1 cellular context compared by ENCODE assay signal in the genomic region with DNA sequence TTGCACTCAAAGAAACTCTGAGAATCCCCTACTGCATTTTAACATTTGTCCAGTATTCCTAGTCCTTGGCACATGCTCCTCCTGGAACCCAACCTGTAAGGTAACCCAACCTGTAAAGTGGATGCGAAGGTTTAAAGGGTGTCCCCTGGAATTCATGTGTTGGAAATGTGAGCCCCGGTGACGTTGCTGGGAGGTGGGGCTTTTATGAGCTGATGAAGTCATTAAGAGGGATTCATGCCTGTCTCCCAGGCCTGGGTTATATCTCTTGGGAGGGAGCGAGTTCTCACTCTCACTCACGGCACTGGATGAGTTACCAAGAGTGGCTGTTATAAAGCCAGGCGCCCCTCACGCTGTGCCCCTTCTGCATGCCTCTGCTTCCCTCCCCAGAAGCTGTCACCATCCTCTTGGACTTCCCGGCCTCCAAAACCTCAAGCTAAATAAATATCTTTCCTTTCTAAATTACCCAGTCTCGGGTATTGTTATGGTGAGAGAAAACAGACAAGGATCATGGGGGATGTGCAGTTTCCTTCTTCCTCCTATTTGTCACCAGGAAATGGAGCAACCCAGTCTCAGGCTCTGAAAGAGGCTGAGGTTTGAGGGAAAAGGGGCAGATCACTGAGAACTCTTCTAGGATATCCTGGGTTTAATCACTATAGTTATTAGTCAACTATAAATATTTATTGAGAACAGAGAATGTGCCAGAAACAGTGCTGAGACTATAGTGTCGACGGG.
A peak's percentile ranks its signal among the peaks of the same experiment; 100 is the strongest.
TF ChIP-seq lines count a peak whose summit lies in the region.

No MANE protein-coding gene starts in this region.

TF ChIP-seq in HEK293, 187 proteins besides CTCF, POLR2A, EP300 and RAD21 (continued from another document):
- TF ChIP-seq, protein P1, sequence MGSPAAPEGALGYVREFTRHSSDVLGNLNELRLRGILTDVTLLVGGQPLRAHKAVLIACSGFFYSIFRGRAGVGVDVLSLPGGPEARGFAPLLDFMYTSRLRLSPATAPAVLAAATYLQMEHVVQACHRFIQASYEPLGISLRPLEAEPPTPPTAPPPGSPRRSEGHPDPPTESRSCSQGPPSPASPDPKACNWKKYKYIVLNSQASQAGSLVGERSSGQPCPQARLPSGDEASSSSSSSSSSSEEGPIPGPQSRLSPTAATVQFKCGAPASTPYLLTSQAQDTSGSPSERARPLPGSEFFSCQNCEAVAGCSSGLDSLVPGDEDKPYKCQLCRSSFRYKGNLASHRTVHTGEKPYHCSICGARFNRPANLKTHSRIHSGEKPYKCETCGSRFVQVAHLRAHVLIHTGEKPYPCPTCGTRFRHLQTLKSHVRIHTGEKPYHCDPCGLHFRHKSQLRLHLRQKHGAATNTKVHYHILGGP (tag by site-specific recombination; IDR thresholded peaks at IDR 0.05): no peak
- TF ChIP-seq ZNF350 (tag by site-specific recombination; IDR thresholded peaks at IDR 0.05) (no peak), ZNF335 (tag by site-specific recombination; conservative IDR thresholded peaks at IDR 0.05) (0 out of 2 replicates have a peak, but pooled peaks have one; percentile 20), SCRT1 (tag by site-specific recombination; IDR thresholded peaks at IDR 0.05; ENCODE audit: borderline replicate concordance) (no peak), MZF1 (tag by site-specific recombination; IDR thresholded peaks at IDR 0.05; ENCODE audit: borderline replicate concordance) (peak; percentile 67; the same call in 1 of the 2 replicates), ZNF394 (tag by site-specific recombination; IDR thresholded peaks at IDR 0.05; ENCODE audit: borderline replicate concordance) (no peak), YY1 (tag by site-specific recombination; IDR thresholded peaks at IDR 0.05) (no peak), ZNF791 (tag by site-specific recombination; IDR thresholded peaks at IDR 0.05) (no peak), ZNF239 (tag by site-specific recombination; IDR thresholded peaks at IDR 0.05) (no peak), ZNF114 (tag by site-specific recombination; IDR thresholded peaks at IDR 0.05) (no peak), ZNF23 (tag by site-specific recombination; IDR thresholded peaks at IDR 0.05; ENCODE audit: borderline replicate concordance) (no peak), ZNF132 (tag by site-specific recombination; IDR thresholded peaks at IDR 0.05; ENCODE audit: borderline replicate concordance) (no peak), ZEB2 (tag by site-specific recombination; IDR thresholded peaks at IDR 0.05) (0 out of 2 replicates have a peak, but pooled peaks have one; percentile 15), HOXC10 (CRISPR knock-in tag; IDR thresholded peaks at IDR 0.05) (no peak), ZNF391 (tag by site-specific recombination; IDR thresholded peaks at IDR 0.05; ENCODE audit: borderline replicate concordance, low read depth) (no peak), ZNF560 (tag by site-specific recombination; IDR thresholded peaks at IDR 0.05; ENCODE audit: borderline replicate concordance) (no peak), PRDM1 (tag by site-specific recombination; IDR thresholded peaks at IDR 0.05) (0 out of 2 replicates have a peak, but pooled peaks have one; percentile 25), ZFHX2 (tag by site-specific recombination; conservative IDR thresholded peaks at IDR 0.05) (no peak), KLF10 (tag by site-specific recombination; IDR thresholded peaks at IDR 0.05) (peak; percentile 29; the same call in 1 of the 2 replicates), ZNF600 (tag by site-specific recombination; IDR thresholded peaks at IDR 0.05) (0 out of 2 replicates have a peak, but pooled peaks have one; percentile 45), ZNF776 (tag by site-specific recombination; IDR thresholded peaks at IDR 0.05; ENCODE audit: borderline replicate concordance) (no peak), ZNF747 (tag by site-specific recombination; IDR thresholded peaks at IDR 0.05) (no peak)
- TF ChIP-seq, protein P2, sequence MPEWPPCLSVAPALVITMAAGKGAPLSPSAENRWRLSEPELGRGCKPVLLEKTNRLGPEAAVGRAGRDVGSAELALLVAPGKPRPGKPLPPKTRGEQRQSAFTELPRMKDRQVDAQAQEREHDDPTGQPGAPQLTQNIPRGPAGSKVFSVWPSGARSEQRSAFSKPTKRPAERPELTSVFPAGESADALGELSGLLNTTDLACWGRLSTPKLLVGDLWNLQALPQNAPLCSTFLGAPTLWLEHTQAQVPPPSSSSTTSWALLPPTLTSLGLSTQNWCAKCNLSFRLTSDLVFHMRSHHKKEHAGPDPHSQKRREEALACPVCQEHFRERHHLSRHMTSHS (tag by site-specific recombination; IDR thresholded peaks at IDR 0.05): no peak
- TF ChIP-seq, protein P3, sequence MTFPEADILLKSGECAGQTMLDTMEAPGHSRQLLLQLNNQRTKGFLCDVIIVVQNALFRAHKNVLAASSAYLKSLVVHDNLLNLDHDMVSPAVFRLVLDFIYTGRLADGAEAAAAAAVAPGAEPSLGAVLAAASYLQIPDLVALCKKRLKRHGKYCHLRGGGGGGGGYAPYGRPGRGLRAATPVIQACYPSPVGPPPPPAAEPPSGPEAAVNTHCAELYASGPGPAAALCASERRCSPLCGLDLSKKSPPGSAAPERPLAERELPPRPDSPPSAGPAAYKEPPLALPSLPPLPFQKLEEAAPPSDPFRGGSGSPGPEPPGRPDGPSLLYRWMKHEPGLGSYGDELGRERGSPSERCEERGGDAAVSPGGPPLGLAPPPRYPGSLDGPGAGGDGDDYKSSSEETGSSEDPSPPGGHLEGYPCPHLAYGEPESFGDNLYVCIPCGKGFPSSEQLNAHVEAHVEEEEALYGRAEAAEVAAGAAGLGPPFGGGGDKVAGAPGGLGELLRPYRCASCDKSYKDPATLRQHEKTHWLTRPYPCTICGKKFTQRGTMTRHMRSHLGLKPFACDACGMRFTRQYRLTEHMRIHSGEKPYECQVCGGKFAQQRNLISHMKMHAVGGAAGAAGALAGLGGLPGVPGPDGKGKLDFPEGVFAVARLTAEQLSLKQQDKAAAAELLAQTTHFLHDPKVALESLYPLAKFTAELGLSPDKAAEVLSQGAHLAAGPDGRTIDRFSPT (tag by site-specific recombination; IDR thresholded peaks at IDR 0.05): no peak
- TF ChIP-seq, protein P4, sequence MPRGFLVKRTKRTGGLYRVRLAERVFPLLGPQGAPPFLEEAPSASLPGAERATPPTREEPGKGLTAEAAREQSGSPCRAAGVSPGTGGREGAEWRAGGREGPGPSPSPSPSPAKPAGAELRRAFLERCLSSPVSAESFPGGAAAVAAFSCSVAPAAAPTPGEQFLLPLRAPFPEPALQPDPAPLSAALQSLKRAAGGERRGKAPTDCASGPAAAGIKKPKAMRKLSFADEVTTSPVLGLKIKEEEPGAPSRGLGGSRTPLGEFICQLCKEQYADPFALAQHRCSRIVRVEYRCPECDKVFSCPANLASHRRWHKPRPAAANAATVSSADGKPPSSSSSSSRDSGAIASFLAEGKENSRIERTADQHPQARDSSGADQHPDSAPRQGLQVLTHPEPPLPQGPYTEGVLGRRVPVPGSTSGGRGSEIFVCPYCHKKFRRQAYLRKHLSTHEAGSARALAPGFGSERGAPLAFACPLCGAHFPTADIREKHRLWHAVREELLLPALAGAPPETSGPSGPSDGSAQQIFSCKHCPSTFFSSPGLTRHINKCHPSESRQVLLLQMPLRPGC (tag by site-specific recombination; IDR thresholded peaks at IDR 0.05): peak; percentile 64
- TF ChIP-seq, protein P5, sequence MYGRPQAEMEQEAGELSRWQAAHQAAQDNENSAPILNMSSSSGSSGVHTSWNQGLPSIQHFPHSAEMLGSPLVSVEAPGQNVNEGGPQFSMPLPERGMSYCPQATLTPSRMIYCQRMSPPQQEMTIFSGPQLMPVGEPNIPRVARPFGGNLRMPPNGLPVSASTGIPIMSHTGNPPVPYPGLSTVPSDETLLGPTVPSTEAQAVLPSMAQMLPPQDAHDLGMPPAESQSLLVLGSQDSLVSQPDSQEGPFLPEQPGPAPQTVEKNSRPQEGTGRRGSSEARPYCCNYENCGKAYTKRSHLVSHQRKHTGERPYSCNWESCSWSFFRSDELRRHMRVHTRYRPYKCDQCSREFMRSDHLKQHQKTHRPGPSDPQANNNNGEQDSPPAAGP (tag by site-specific recombination; IDR thresholded peaks at IDR 0.05): 0 out of 2 replicates have a peak, but pooled peaks have one; percentile 62
- TF ChIP-seq, protein P6, sequence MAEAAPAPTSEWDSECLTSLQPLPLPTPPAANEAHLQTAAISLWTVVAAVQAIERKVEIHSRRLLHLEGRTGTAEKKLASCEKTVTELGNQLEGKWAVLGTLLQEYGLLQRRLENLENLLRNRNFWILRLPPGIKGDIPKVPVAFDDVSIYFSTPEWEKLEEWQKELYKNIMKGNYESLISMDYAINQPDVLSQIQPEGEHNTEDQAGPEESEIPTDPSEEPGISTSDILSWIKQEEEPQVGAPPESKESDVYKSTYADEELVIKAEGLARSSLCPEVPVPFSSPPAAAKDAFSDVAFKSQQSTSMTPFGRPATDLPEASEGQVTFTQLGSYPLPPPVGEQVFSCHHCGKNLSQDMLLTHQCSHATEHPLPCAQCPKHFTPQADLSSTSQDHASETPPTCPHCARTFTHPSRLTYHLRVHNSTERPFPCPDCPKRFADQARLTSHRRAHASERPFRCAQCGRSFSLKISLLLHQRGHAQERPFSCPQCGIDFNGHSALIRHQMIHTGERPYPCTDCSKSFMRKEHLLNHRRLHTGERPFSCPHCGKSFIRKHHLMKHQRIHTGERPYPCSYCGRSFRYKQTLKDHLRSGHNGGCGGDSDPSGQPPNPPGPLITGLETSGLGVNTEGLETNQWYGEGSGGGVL (tag by site-specific recombination; IDR thresholded peaks at IDR 0.05): peak; percentile 54
- TF ChIP-seq, protein P7, sequence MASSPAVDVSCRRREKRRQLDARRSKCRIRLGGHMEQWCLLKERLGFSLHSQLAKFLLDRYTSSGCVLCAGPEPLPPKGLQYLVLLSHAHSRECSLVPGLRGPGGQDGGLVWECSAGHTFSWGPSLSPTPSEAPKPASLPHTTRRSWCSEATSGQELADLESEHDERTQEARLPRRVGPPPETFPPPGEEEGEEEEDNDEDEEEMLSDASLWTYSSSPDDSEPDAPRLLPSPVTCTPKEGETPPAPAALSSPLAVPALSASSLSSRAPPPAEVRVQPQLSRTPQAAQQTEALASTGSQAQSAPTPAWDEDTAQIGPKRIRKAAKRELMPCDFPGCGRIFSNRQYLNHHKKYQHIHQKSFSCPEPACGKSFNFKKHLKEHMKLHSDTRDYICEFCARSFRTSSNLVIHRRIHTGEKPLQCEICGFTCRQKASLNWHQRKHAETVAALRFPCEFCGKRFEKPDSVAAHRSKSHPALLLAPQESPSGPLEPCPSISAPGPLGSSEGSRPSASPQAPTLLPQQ (tag by site-specific recombination; IDR thresholded peaks at IDR 0.05): no peak
- TF ChIP-seq, protein P8, sequence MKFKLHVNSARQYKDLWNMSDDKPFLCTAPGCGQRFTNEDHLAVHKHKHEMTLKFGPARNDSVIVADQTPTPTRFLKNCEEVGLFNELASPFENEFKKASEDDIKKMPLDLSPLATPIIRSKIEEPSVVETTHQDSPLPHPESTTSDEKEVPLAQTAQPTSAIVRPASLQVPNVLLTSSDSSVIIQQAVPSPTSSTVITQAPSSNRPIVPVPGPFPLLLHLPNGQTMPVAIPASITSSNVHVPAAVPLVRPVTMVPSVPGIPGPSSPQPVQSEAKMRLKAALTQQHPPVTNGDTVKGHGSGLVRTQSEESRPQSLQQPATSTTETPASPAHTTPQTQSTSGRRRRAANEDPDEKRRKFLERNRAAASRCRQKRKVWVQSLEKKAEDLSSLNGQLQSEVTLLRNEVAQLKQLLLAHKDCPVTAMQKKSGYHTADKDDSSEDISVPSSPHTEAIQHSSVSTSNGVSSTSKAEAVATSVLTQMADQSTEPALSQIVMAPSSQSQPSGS (tag by site-specific recombination; IDR thresholded peaks at IDR 0.05; ENCODE audit: low read depth): 0 out of 2 replicates have a peak, but pooled peaks have one; percentile 26
- TF ChIP-seq, protein P9, sequence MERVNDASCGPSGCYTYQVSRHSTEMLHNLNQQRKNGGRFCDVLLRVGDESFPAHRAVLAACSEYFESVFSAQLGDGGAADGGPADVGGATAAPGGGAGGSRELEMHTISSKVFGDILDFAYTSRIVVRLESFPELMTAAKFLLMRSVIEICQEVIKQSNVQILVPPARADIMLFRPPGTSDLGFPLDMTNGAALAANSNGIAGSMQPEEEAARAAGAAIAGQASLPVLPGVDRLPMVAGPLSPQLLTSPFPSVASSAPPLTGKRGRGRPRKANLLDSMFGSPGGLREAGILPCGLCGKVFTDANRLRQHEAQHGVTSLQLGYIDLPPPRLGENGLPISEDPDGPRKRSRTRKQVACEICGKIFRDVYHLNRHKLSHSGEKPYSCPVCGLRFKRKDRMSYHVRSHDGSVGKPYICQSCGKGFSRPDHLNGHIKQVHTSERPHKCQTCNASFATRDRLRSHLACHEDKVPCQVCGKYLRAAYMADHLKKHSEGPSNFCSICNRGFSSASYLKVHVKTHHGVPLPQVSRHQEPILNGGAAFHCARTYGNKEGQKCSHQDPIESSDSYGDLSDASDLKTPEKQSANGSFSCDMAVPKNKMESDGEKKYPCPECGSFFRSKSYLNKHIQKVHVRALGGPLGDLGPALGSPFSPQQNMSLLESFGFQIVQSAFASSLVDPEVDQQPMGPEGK (tag by site-specific recombination; IDR thresholded peaks at IDR 0.05): 0 out of 2 replicates have a peak, but pooled peaks have one; percentile 14
